ENCODE assay signal across 10 cellular contexts in the genomic region with DNA sequence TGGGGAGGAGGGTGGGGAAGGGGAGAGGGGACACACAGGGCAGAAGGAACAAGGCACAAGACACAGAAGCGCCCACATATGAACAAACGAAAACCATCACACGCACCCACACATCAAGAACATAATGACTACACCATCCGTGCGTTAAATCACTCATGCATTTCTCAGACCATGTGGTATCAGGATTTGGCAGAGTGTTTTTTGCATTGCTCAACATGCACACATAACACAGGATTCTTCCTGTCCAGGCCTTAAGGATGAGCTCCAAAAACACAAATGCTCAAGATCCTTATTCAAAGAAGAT.
DNase-seq lines count a peak whose midpoint lies in the region; ATAC-seq and TF ChIP-seq lines count a peak whose summit lies in the region.
"Had no signal": no experiment of that assay in that cellular context is flagged by ENCODE, and none has a peak within 500 bp of the region (broad histone marks: within the 10 kb centered on the region; RNA-seq: fewer than 3 reads in every experiment).

No MANE protein-coding gene starts in this region.

- ATAC-seq in heart left ventricle = peak in 3 of 4 donors; percentile 36 to 65 (median 38)
- no peak for ATAC-seq in T-cell (replicated peaks in 1 of 4)
- peak; percentile 72 for ATAC-seq in stimulated activated memory B cell treated with anti-CD40 and anti-IgM and Interleukin-4, amounts not matched to agents 10 μg/mL and 1 μg/mL and 100 μg/mL, for 72 hours

- H3K9me3 Mint-ChIP-seq in T-cell = no peaks in the 10 kb centered on the region
- H3K9me3 Mint-ChIP-seq in stimulated activated memory B cell treated with anti-CD40 and anti-IgM and Interleukin-4, amounts not matched to agents 10 μg/mL and 1 μg/mL and 100 μg/mL, for 72 hours = no peaks in the 10 kb centered on the region

- peak overlapping the region in 1 of 2 donors; percentile 19 for H3K27ac Mint-ChIP-seq in T-cell
- peak overlapping the region; percentile 84 for H3K27ac Mint-ChIP-seq in stimulated activated memory B cell treated with anti-CD40 and anti-IgM and Interleukin-4, amounts not matched to agents 10 μg/mL and 1 μg/mL and 100 μg/mL, for 72 hours

- TF ChIP-seq CTCF in heart left ventricle (IDR thresholded peaks at IDR 0.05) = no peak
- TF ChIP-seq CTCF in right atrium auricular region (IDR thresholded peaks at IDR 0.05) = no peak
- no peak for TF ChIP-seq CTCF in HEK293 (tag by site-specific recombination; IDR thresholded peaks at IDR 0.05)

- peak overlapping the region in 2 of 3 donors; percentile 46 to 62 for H3K4me3 Mint-ChIP-seq in T-cell
- H3K4me3 Mint-ChIP-seq in stimulated activated memory B cell treated with anti-CD40 and anti-IgM and Interleukin-4, amounts not matched to agents 10 μg/mL and 1 μg/mL and 100 μg/mL, for 72 hours = peak overlapping the region; percentile 77

- POLR2A ChIA-PET in HEK293 (lab: Yijun Ruan, JAX) = no interaction called here
- POLR2A ChIA-PET in T-cell (lab: Charles Lee) = no interaction called here

- CTCF ChIA-PET in HEK293 (lab: Yijun Ruan, JAX) = interaction anchor here (0.7 to 1.8 kb wide), 2 partner anchors 25 to 112 kb away, joined by 3 to 6 read pairs; no protein-coding TSS in a partner anchor
- CTCF ChIA-PET in T-cell (lab: Charles Lee) = interaction anchor here in 1 of 2 donors (0.6 to 1.1 kb wide), 2 partner anchors 30 to 68 kb away, joined by 3 read pairs; no protein-coding TSS in a partner anchor

- peaks cover 0 to 8% (median 5%) of the 10 kb centered on the region in 3 donors for H3K4me1 Mint-ChIP-seq in T-cell
- peaks cover 15% of the 10 kb centered on the region for H3K4me1 Mint-ChIP-seq in stimulated activated memory B cell treated with anti-CD40 and anti-IgM and Interleukin-4, amounts not matched to agents 10 μg/mL and 1 μg/mL and 100 μg/mL, for 72 hours

- no peak for DNase-seq in heart left ventricle
- no peak for DNase-seq in right atrium auricular region (ENCODE audit: low spot score)
- DNase-seq in T-cell = no peak
- no peak for DNase-seq in kidney tubule cell (ENCODE audit: low spot score)
- DNase-seq in NCI-H187 (lab: John Stamatoyannopoulos, UW) = no peak
- no peak for DNase-seq in head of caudate nucleus
- DNase-seq: kidney had no signal

- H3K9me3 ChIP-seq in heart left ventricle = no peaks in the 10 kb centered on the region
- no peaks in the 10 kb centered on the region for H3K9me3 ChIP-seq in right atrium auricular region
- H3K9me3 ChIP-seq in HEK293 (ENCODE audit: control insufficient read depth, insufficient read depth, low read depth, low read length) = no peaks in the 10 kb centered on the region

- H3K27ac ChIP-seq in heart left ventricle (peak overlapping the region in 2 of 12 donors; percentile 35 to 44), right atrium auricular region (no peak overlapping the region), HEK293 (ENCODE audit: extremely low read depth, low read depth, low read length) (no peak overlapping the region)
- H3K27ac ChIP-seq: C4-2B had no signal

- H3K36me3 Mint-ChIP-seq in T-cell = no peaks in the 10 kb centered on the region
- H3K36me3 Mint-ChIP-seq in stimulated activated memory B cell treated with anti-CD40 and anti-IgM and Interleukin-4, amounts not matched to agents 10 μg/mL and 1 μg/mL and 100 μg/mL, for 72 hours = no peaks in the 10 kb centered on the region

- H3K36me3 ChIP-seq in heart left ventricle (no peaks in the 10 kb centered on the region), right atrium auricular region (no peaks in the 10 kb centered on the region), HEK293 (ENCODE audit: control insufficient read depth in 2 of 2, insufficient read depth in 1 of 2, low read length in 2 of 2) (no peaks in the 10 kb centered on the region)

- TF ChIP-seq POLR2A in heart left ventricle (IDR thresholded peaks at IDR 0.05) = no peak

- no peaks in the 10 kb centered on the region for H3K27me3 ChIP-seq in heart left ventricle
- no peaks in the 10 kb centered on the region for H3K27me3 ChIP-seq in right atrium auricular region

- peaks cover 0 to 3% of the 10 kb centered on the region in 2 donors for H3K27me3 Mint-ChIP-seq in T-cell
- no peaks in the 10 kb centered on the region for H3K27me3 Mint-ChIP-seq in stimulated activated memory B cell treated with anti-CD40 and anti-IgM and Interleukin-4, amounts not matched to agents 10 μg/mL and 1 μg/mL and 100 μg/mL, for 72 hours

- H3K4me1 ChIP-seq in heart left ventricle (peaks cover 0 to 12% (median 0%) of the 10 kb centered on the region in 12 donors), right atrium auricular region (no peaks in the 10 kb centered on the region), HEK293 (ENCODE audit: control insufficient read depth, insufficient read depth, low read length) (peaks cover 5% of the 10 kb centered on the region)

- WGBS in heart left ventricle, 4 donors = 62 to 89% (median 86%) methylated on average over 5 of the region's 5 CpGs

- intact Hi-C loops in heart left ventricle (cut with DNase I) (loop anchor here in 1 of 10 donors (5.0 kb wide), 1 partner anchor 98 kb away; no protein-coding TSS in a partner anchor), head of caudate nucleus (cut with DNase I) (no loop called here)

- H3K4me3 ChIP-seq in heart left ventricle (peak overlapping the region in 4 of 12 donors; percentile 7 to 37 (median 22)), right atrium auricular region (no peak overlapping the region), HEK293 (ENCODE audit: low read depth, low read length) (no peak overlapping the region)

TF ChIP-seq in HEK293, 187 proteins besides CTCF, POLR2A, EP300 and RAD21:
- peak; percentile 62; the same call in 1 of the 2 replicates for TF ChIP-seq EGR2 (tag by site-specific recombination; IDR thresholded peaks at IDR 0.05; ENCODE audit: low read depth)
- TF ChIP-seq ZNF302 (tag by site-specific recombination; IDR thresholded peaks at IDR 0.05; ENCODE audit: low read depth) = no peak
- no peak for TF ChIP-seq ZNF785 (tag by site-specific recombination; IDR thresholded peaks at IDR 0.05)
- peak; percentile 68 for TF ChIP-seq ZFHX2 (tag by site-specific recombination; conservative IDR thresholded peaks at IDR 0.05)

Comparison
In these comparisons a context has a peak if more than half of its experiments do, and no peak if none do; other contexts are left out.
1. ATAC-seq: peak in heart left ventricle (3 of 4) and stimulated activated memory B cell treated with anti-CD40 and anti-IgM and Interleukin-4, amounts not matched to agents 10 μg/mL and 1 μg/mL and 100 μg/mL, for 72 hours (single experiment); none in T-cell (0 of 4).